Comparison of ENCODE assay signal across 8 cellular contexts in the genomic region with DNA sequence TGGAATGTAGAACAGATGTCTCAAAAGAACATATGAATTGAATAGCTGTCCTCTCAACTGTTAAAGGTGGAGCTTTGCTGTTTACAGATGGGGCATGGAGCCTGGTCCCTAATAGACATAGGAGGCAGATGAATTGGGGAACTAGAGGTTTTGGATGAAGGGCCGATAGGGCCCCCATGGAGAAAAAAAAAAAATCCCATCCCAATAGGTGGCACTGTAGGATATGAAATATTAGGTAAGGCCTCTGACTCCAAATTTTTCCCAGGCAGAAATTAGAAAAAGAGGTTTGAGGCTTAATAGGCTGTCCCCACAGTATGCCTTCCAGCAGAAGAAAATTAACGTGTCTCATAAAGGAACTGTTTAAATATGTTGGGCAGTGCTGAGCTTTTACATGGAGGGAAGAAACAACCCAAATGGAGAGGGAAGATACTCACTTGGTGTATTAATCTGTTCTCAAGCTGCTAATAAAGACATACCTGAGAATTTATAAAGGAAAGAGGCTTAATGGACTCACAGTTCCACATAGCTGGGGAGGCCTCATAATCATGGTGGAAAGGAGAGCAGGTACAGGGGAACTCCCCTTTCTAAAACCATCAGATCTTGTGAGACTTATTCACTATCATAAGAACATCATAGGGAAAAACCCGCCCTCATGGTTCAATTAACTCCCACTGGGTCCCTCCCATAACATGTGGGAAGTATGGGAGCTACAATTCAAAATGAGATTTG. TPM values are rescaled to one million over a fixed set of nuclear protein-coding genes. Genes with fewer than 3 reads are reported as not detected.
DNase-seq lines count a peak whose midpoint lies in the region; ATAC-seq and TF ChIP-seq lines count a peak whose summit lies in the region.

No MANE protein-coding gene starts in this region.

- no peak overlapping the region for H3K27ac ChIP-seq in caudate nucleus (ENCODE audit: low read depth, low read length)

- peak; percentile 8 for DNase-seq in stimulated activated CD4-positive, alpha-beta T cell treated with anti-CD3 and anti-CD28 coated beads, Interleukin-4, amount 100 ng/mL, for 24 hours
- DNase-seq in stimulated activated CD4-positive, alpha-beta T cell treated with anti-CD3 and anti-CD28 coated beads, Interleukin-4, amount 100 ng/mL, for 4 hours, result no peak
- DNase-seq in NCI-H748 (lab: John Stamatoyannopoulos, UW; ENCODE audit: unreplicated experiment) (peak; percentile 35), epithelial cell of esophagus (ENCODE audit: low read depth) (peak; percentile 53), occipital lobe (lab: John Stamatoyannopoulos, UW) (no peak), caudate nucleus (lab: John Stamatoyannopoulos, UW) (no peak), activated gamma-delta T cell (lab: John Stamatoyannopoulos, UW) (no peak)

- no peak overlapping the region for H3K4me3 ChIP-seq in epithelial cell of esophagus (ENCODE audit: low read length)

- no peak for ATAC-seq in HG03520 (IDR thresholded peaks at IDR 0.05; ENCODE audit: unreplicated experiment)

- TF ChIP-seq CTCF in epithelial cell of esophagus (IDR thresholded peaks at IDR 0.05; ENCODE audit: insufficient read depth, low read depth, low read length, missing control alignments), result peak; percentile 50

RNA-seq across cellular contexts. Expression of a gene that starts 30.1 kb away (rescaled TPM):
- total RNA-seq in occipital lobe, result 0.31 TPM

Comparison
In these comparisons a context has a peak if more than half of its experiments do, and no peak if none do; other contexts are left out.
1. DNase-seq: peak in stimulated activated CD4-positive, alpha-beta T cell treated with anti-CD3 and anti-CD28 coated beads, Interleukin-4, amount 100 ng/mL, for 24 hours (single experiment), NCI-H748 (single experiment) and epithelial cell of esophagus (single experiment); none in stimulated activated CD4-positive, alpha-beta T cell treated with anti-CD3 and anti-CD28 coated beads, Interleukin-4, amount 100 ng/mL, for 4 hours (0 of 2), occipital lobe (single experiment), caudate nucleus (0 of 61) and activated gamma-delta T cell (single experiment).